In genomic region chr5:123511648-123512605, GRCh38 we compare ENCODE assay signal across 1 cellular context.
TF ChIP-seq lines count a peak whose summit lies in the region.

TSS of gene CSNK1G3 (plus strand) at chr5:123512177. CDS start at chr5:123545664, 33,487 bp downstream.

TF ChIP-seq in WTC11, 78 proteins besides CTCF, POLR2A, EP300 and RAD21 (continued from another document):
- TF ChIP-seq HMGXB4 (CRISPR knock-in tag; IDR thresholded peaks at IDR 0.05): 0 out of 2 replicates have a peak, but pooled peaks have one; percentile 63
- no peak for TF ChIP-seq ATF3 (CRISPR knock-in tag; conservative IDR thresholded peaks at IDR 0.05)
- TF ChIP-seq ERG (CRISPR knock-in tag; IDR thresholded peaks at IDR 0.05): no peak
- no peak for TF ChIP-seq PRDM15 (CRISPR knock-in tag; IDR thresholded peaks at IDR 0.05)
- TF ChIP-seq PRRX2 (CRISPR knock-in tag; IDR thresholded peaks at IDR 0.05): no peak
- TF ChIP-seq GABPB1 (CRISPR knock-in tag; IDR thresholded peaks at IDR 0.05): 0 out of 2 replicates have a peak, but pooled peaks have one; percentile 21
- TF ChIP-seq E2F4 (CRISPR knock-in tag; IDR thresholded peaks at IDR 0.05; ENCODE audit: borderline replicate concordance, low read depth): 0 out of 2 replicates have a peak, but pooled peaks have one; percentile 41
- TF ChIP-seq SMAD3 (CRISPR knock-in tag; IDR thresholded peaks at IDR 0.05; ENCODE audit: borderline replicate concordance): 0 out of 2 replicates have a peak, but pooled peaks have one; percentile 37
